Comparison of ENCODE assay signal across 1 cellular context in the genomic region with DNA sequence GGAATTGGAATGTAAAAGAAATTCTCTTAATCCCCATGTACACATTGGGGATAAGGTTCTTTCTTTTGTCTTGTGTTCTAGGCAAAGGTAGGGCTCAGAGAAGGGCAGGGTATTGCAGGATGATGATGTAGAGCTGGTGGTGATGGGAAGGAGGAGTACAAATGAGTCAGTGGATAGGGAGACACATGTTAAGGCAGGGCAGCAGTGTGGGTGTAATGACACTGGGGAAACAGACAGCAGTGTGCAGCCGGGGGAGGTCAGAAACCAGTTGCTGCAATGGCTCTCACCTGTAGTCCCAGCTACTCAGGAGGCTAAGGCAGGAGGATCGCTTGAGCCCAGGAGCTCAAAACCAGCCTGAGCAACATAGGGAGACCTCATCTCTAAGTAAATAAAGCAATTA.
TF ChIP-seq lines count a peak whose summit lies in the region.

No MANE protein-coding gene starts in this region.

TF ChIP-seq in GM12878, 131 proteins besides CTCF, POLR2A, EP300 and RAD21:
- TF ChIP-seq HCFC1 (IDR thresholded peaks at IDR 0.05; ENCODE audit: low read length) (no peak), HDGF (IDR thresholded peaks at IDR 0.05) (peak; percentile 70; the same call in 1 of the 2 replicates), ATF7 (IDR thresholded peaks at IDR 0.05; ENCODE audit: low read depth) (peak; percentile 19; the same call in 1 of the 2 replicates)
TF ChIP-seq in GM12878: peak in this region for 2.
